ENCODE assay signal across 1 cellular context in the genomic region with DNA sequence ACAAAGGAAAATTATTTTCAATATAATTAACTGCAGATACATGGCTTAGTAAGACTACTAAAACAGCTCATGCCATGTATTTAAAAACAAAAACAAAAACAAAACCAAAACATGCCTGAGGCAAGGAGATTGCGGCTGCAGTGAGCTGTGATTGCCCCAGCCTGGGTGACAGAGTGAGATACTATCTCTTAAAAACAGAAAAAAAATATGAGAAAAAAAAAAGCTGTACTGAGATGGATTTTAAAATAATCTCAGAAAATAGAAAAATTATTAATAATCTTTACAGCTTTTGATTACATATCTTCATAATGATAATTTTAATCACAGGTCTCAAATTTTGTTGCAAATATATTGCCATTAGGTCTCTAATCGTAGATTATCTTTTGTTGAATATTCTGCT.
TF ChIP-seq lines count a peak whose summit lies in the region.

No MANE protein-coding gene starts in this region.

TF ChIP-seq in A549, 52 proteins besides CTCF, POLR2A, EP300 and RAD21 (continued from another document):
- TF ChIP-seq REST (IDR thresholded peaks at IDR 0.05) (no peak), FOXS1 (CRISPR knock-in tag; IDR thresholded peaks at IDR 0.05) (no peak), NPAS2 (CRISPR knock-in tag; IDR thresholded peaks at IDR 0.05; ENCODE audit: borderline replicate concordance) (no peak), PHF8 (IDR thresholded peaks at IDR 0.05; ENCODE audit: borderline replicate concordance, low read depth) (no peak), BHLHE40 (IDR thresholded peaks at IDR 0.05; ENCODE audit: low read depth, low read length) (no peak)
- TF ChIP-seq, protein P1, sequence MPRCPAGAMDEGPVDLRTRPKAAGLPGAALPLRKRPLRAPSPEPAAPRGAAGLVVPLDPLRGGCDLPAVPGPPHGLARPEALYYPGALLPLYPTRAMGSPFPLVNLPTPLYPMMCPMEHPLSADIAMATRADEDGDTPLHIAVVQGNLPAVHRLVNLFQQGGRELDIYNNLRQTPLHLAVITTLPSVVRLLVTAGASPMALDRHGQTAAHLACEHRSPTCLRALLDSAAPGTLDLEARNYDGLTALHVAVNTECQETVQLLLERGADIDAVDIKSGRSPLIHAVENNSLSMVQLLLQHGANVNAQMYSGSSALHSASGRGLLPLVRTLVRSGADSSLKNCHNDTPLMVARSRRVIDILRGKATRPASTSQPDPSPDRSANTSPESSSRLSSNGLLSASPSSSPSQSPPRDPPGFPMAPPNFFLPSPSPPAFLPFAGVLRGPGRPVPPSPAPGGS (IDR thresholded peaks at IDR 0.05) = no peak
TF ChIP-seq in A549: peak in this region for 0.
